In the genomic region with DNA sequence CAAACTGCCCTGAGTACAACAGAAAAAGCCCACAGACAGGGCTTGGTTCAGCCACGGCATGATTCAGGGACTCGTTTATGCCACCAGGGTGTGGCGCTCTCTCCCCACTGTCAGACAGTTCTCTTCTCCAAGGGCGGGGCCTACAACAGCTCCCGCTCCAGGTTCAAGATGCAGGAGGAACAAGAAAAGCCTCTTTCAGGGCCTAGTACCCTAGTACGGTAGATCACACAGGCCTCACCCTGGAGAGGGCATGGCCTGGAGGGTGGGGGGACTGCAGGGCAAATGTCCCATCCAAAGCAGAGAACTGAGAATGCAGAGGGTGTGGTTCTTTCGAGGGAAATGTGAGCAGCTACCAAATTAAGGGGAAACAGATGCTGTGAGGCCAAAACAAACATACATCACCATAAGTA, we compare ENCODE assay signal across 9 cellular contexts. TPM values are rescaled to one million over a fixed set of nuclear protein-coding genes. Genes with fewer than 3 reads are reported as not detected.
DNase-seq lines count a peak whose midpoint lies in the region; ATAC-seq and TF ChIP-seq lines count a peak whose summit lies in the region.
"Had no signal": no experiment of that assay in that cellular context is flagged by ENCODE, and none has a peak within 500 bp of the region (broad histone marks: within the 10 kb centered on the region; RNA-seq: fewer than 3 reads in every experiment).

No MANE protein-coding gene starts in this region.

- H3K36me3 ChIP-seq in GM23248 (ENCODE audit: low read depth) (peaks cover 9% of the 10 kb centered on the region), OCI-LY7 (ENCODE audit: insufficient read depth, low read length) (peaks cover 54% of the 10 kb centered on the region)

- BruUV-seq in OCI-LY7 (replicated peaks; lab: Mats Ljungman, UMichigan), result no TSS peak

- in situ Hi-C loops in GM23248 (cut with MboI), result loop anchor here (10.0 kb wide), 1 partner anchor 287 kb away; no protein-coding TSS in a partner anchor

- H3K27me3 ChIP-seq in GM23248 (replicated peaks; ENCODE audit: insufficient read depth), result no peaks in the 10 kb centered on the region

- H3K4me1 ChIP-seq in GM23248 (ENCODE audit: insufficient read depth) (no peaks in the 10 kb centered on the region), OCI-LY7 (ENCODE audit: insufficient read depth, low read length, poor library complexity, severe bottlenecking) (peaks cover 29% of the 10 kb centered on the region)

- CTCF ChIA-PET in OCI-LY7 (lab: Charles Lee; ENCODE audit: unreplicated experiment), result interaction anchor here (0.5 to 1.0 kb wide), 2 partner anchors 289 to 290 kb away, joined by 3 to 10 read pairs; no protein-coding TSS in a partner anchor

- H3K4me2 ChIP-seq in GM23248 (ENCODE audit: unreplicated experiment) (no peak overlapping the region), OCI-LY7 (ENCODE audit: low read length) (no peak overlapping the region; the same call in 1 of the 2 replicates)

- intact Hi-C loops in OCI-LY7 (cut with micrococcal nuclease; ENCODE audit: unreplicated experiment), result loop anchor here (1.0 to 2.0 kb wide), 2 partner anchors 131 to 289 kb away; no protein-coding TSS in a partner anchor
- intact Hi-C loops in left ventricle myocardium superior (cut with micrococcal nuclease), result loop anchor here (10.0 kb wide), 2 partner anchors 413 to 523 kb away; no protein-coding TSS in a partner anchor

- peak; percentile 71 for ATAC-seq in left ventricle myocardium superior
- no peak for ATAC-seq in HG03342 (IDR thresholded peaks at IDR 0.05; ENCODE audit: unreplicated experiment)

- H3K79me2 ChIP-seq in GM23248 (ENCODE audit: insufficient read depth) (peaks cover 63% of the 10 kb centered on the region), OCI-LY7 (ENCODE audit: insufficient read depth, low read depth, low read length) (peaks cover 5% of the 10 kb centered on the region; the same call in 1 of the 2 replicates)

- WGBS in GM23248 (ENCODE audit: low coverage in 1 of 2, low lambda C conversion rate in 2 of 2, missing lambda C conversion rate in 2 of 2), 2 experiments, result 9 to 13% methylated on average over 7 of the region's 7 CpGs

- peak; percentile 89 for TF ChIP-seq CTCF in OCI-LY7 (conservative IDR thresholded peaks at IDR 0.05; ENCODE audit: low read length)

- DNase-seq in AG08396 (ENCODE audit: low spot score), result peak; percentile 29
- DNase-seq in GM23248, result peak; percentile 88
- DNase-seq in OCI-LY7 (ENCODE audit: low spot score), result peak; percentile 72
- peak; percentile 47 for DNase-seq in amniotic epithelial cell (ENCODE audit: low read depth)
- peak; percentile 73 for DNase-seq in left ventricle myocardium superior
- peak; percentile 20 for DNase-seq in stimulated activated CD4-positive, alpha-beta T cell treated with anti-CD3 and anti-CD28 coated beads, Interleukin-12 subunit alpha, Interleukin-12 subunit beta, amount 100 ng/mL, for 4 hours
- DNase-seq in mesenteric fat pad (ENCODE audit: low spot score), result no peak

- H3K27ac ChIP-seq in GM23248, result no peak overlapping the region
- no peak overlapping the region for H3K27ac ChIP-seq in OCI-LY7 (ENCODE audit: low read depth, low read length, poor library complexity, severe bottlenecking)
- H3K27ac ChIP-seq: epithelial cell of prostate had no signal

- no peaks in the 10 kb centered on the region for H3K9me3 ChIP-seq in GM23248 (ENCODE audit: low read depth)
- H3K9me3 ChIP-seq in OCI-LY7 (ENCODE audit: low read length), result no peaks in the 10 kb centered on the region

- H3F3A ChIP-seq in GM23248 (ENCODE audit: insufficient read depth), result peaks cover 15% of the 10 kb centered on the region; the same call in 1 of the 2 replicates

- no peak overlapping the region for H3K9ac ChIP-seq in GM23248

- POLR2A ChIA-PET in OCI-LY7 (lab: Charles Lee), result interaction anchor here (0.7 kb wide), 2 partner anchors 24 to 32 kb away, joined by 3 read pairs; no protein-coding TSS in a partner anchor

- H4K20me1 ChIP-seq in GM23248 (ENCODE audit: insufficient read depth) (peaks cover 5% of the 10 kb centered on the region; the same call in 1 of the 2 replicates), OCI-LY7 (ENCODE audit: insufficient read depth, low read length) (peaks cover 16% of the 10 kb centered on the region)

- H3K4me3 ChIP-seq in GM23248 (no peak overlapping the region), OCI-LY7 (ENCODE audit: low read depth, low read length, poor library complexity, severe bottlenecking) (no peak overlapping the region)

- H2AFZ ChIP-seq in GM23248, result no peak overlapping the region
- no peak overlapping the region for H2AFZ ChIP-seq in OCI-LY7 (ENCODE audit: low read length)

- H3K9me2 ChIP-seq in GM23248 (ENCODE audit: insufficient read depth) (no peaks in the 10 kb centered on the region), OCI-LY7 (ENCODE audit: insufficient read depth, low read length) (no peaks in the 10 kb centered on the region)

RNA-seq across cellular contexts. Expression of a gene that starts 12.0 kb away (rescaled TPM):
- 22.3 and 23.0 TPM in 2 replicates for total RNA-seq in GM23248 (2014; rRNA removed; shearing (Covaris generic))
- 35.5 and 37.8 TPM in 2 replicates for polyA plus RNA-seq in GM23248 (2016; fragmentation: Nextera tagmentation; extraction: Ambion mirVana)
- total RNA-seq in OCI-LY7 (2014; rRNA removed; shearing (Covaris generic)), result 14.9 and 17.3 TPM in 2 replicates
- total RNA-seq in OCI-LY7 (2022), result 27.7 and 27.9 TPM in 2 replicates
- total RNA-seq in left ventricle myocardium superior, result 14.4 TPM
- total RNA-seq in mesenteric fat pad, result 30.2 TPM

RNA-seq across cellular contexts. Expression of a gene that starts 23.1 kb away (rescaled TPM):
- 10.7 and 11.5 TPM in 2 replicates for total RNA-seq in GM23248 (2014; rRNA removed; shearing (Covaris generic))
- polyA plus RNA-seq in GM23248 (2016; fragmentation: Nextera tagmentation; extraction: Ambion mirVana), result 2.8 and 2.9 TPM in 2 replicates
- 17.0 and 19.9 TPM in 2 replicates for total RNA-seq in OCI-LY7 (2014; rRNA removed; shearing (Covaris generic))
- total RNA-seq in OCI-LY7 (2022), result 17.4 and 17.5 TPM in 2 replicates
- total RNA-seq in left ventricle myocardium superior, result 6.4 TPM
- total RNA-seq in mesenteric fat pad, result 43.1 TPM
